In the genomic region with DNA sequence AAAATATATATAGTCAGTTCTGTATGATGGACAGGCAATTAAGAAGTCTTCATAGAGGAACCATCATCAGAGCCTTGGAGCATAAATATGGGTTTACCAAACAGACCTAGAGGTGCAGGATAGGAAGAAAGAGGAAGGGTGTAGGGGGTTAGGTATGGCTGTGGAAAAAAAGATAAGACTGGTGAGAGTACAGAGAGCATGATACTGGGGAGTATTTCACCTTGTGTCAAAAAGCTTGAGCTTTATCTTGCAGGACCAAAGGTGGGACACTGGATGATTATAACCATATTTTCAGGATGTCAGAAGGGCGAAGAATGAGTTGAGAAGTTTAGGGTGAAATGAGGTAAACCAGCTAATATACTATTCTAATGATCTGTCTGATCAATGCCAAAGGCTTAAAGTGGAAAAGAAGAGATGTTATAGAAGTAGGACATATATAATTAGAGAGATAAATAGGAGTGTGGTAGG, we compare ENCODE assay signal across 1 cellular context.
TF ChIP-seq lines count a peak whose summit lies in the region.

No MANE protein-coding gene starts in this region.

TF ChIP-seq in K562, 482 proteins besides CTCF, POLR2A, EP300 and RAD21 (continued from another document and continues in another):
- TF ChIP-seq, protein P1, sequence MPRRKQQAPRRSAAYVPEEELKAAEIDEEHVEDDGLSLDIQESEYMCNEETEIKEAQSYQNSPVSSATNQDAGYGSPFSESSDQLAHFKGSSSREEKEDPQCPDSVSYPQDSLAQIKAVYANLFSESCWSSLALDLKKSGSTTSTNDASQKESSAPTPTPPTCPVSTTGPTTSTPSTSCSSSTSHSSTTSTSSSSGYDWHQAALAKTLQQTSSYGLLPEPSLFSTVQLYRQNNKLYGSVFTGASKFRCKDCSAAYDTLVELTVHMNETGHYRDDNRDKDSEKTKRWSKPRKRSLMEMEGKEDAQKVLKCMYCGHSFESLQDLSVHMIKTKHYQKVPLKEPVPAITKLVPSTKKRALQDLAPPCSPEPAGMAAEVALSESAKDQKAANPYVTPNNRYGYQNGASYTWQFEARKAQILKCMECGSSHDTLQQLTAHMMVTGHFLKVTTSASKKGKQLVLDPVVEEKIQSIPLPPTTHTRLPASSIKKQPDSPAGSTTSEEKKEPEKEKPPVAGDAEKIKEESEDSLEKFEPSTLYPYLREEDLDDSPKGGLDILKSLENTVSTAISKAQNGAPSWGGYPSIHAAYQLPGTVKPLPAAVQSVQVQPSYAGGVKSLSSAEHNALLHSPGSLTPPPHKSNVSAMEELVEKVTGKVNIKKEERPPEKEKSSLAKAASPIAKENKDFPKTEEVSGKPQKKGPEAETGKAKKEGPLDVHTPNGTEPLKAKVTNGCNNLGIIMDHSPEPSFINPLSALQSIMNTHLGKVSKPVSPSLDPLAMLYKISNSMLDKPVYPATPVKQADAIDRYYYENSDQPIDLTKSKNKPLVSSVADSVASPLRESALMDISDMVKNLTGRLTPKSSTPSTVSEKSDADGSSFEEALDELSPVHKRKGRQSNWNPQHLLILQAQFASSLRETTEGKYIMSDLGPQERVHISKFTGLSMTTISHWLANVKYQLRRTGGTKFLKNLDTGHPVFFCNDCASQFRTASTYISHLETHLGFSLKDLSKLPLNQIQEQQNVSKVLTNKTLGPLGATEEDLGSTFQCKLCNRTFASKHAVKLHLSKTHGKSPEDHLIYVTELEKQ (CRISPR knock-in tag; IDR thresholded peaks at IDR 0.05) = no peak
- TF ChIP-seq ESRRB (CRISPR knock-in tag; IDR thresholded peaks at IDR 0.05; ENCODE audit: borderline replicate concordance) (no peak), THRAP3 (IDR thresholded peaks at IDR 0.05; ENCODE audit: borderline replicate concordance) (no peak), ARHGAP35 (IDR thresholded peaks at IDR 0.05; ENCODE audit: partially characterized antibody) (no peak), MCM3 (IDR thresholded peaks at IDR 0.05) (no peak), SLC30A9 (CRISPR knock-in tag; IDR thresholded peaks at IDR 0.05) (no peak), CAMTA2 (CRISPR knock-in tag; conservative IDR thresholded peaks at IDR 0.05) (no peak), ZNF184 (CRISPR knock-in tag; IDR thresholded peaks at IDR 0.05) (no peak), KAT8 (IDR thresholded peaks at IDR 0.05; ENCODE audit: low read depth) (no peak), TEAD1 (CRISPR knock-in tag; IDR thresholded peaks at IDR 0.05) (no peak), TAF7 (tag; IDR thresholded peaks at IDR 0.05) (no peak), SUPT5H (IDR thresholded peaks at IDR 0.05) (no peak), SMAD3 (CRISPR knock-in tag; conservative IDR thresholded peaks at IDR 0.05) (no peak), ETV6 (IDR thresholded peaks at IDR 0.05; ENCODE audit: borderline replicate concordance in 1 of 2, low read depth in 2 of 2, low read length in 1 of 2) (no peak), ETV6 (CRISPR knock-in tag; IDR thresholded peaks at IDR 0.05; ENCODE audit: borderline replicate concordance) (no peak), PML (IDR thresholded peaks at IDR 0.05; ENCODE audit: low read length) (peak; percentile 91), RHOXF2B (CRISPR knock-in tag; conservative IDR thresholded peaks at IDR 0.05) (no peak), ZFP1 (CRISPR knock-in tag; IDR thresholded peaks at IDR 0.05) (no peak), MYC (IDR thresholded peaks at IDR 0.05; ENCODE audit: low read depth, low read length) (no peak), MYC (CRISPR knock-in tag; IDR thresholded peaks at IDR 0.05; ENCODE audit: borderline replicate concordance, low read depth) (no peak), SMAD2 (IDR thresholded peaks at IDR 0.05; ENCODE audit: low read depth, low read length) (no peak), DNMT1 (IDR thresholded peaks at IDR 0.05) (no peak), ZNF785 (CRISPR knock-in tag; IDR thresholded peaks at IDR 0.05) (no peak), PHF8 (IDR thresholded peaks at IDR 0.05; ENCODE audit: borderline replicate concordance, low read length) (no peak), NFE2L1 (tag; IDR thresholded peaks at IDR 0.05; ENCODE audit: borderline replicate concordance, low read depth) (no peak), MXD1 (CRISPR knock-in tag; IDR thresholded peaks at IDR 0.05; ENCODE audit: borderline replicate concordance, poor library complexity, severe bottlenecking) (no peak), CREM (IDR thresholded peaks at IDR 0.05; ENCODE audit: low read depth) (0 out of 2 replicates have a peak, but pooled peaks have one; percentile 26), STAT5A (IDR thresholded peaks at IDR 0.05; ENCODE audit: borderline replicate concordance, low read length) (peak; percentile 87), HNRNPLL (IDR thresholded peaks at IDR 0.05; ENCODE audit: low read depth, low read length, poor library complexity, severe bottlenecking) (peak; percentile 55), CBX1 (IDR thresholded peaks at IDR 0.05; ENCODE audit: low read depth) (no peak), ZSCAN32 (CRISPR knock-in tag; IDR thresholded peaks at IDR 0.05) (no peak), TCF7 (IDR thresholded peaks at IDR 0.05; ENCODE audit: borderline replicate concordance) (no peak), ZBTB1 (CRISPR knock-in tag; IDR thresholded peaks at IDR 0.05; ENCODE audit: borderline replicate concordance, low read depth) (no peak), YY1 (IDR thresholded peaks at IDR 0.05; ENCODE audit: borderline replicate concordance in 1 of 3, control insufficient read depth in 1 of 3, extremely low read depth in 1 of 3, insufficient read depth in 3 of 3, insufficient read length in 1 of 3, insufficient replicate concordance in 2 of 3, low read depth in 1 of 3, low read length in 2 of 3) (no peak), ASH1L (IDR thresholded peaks at IDR 0.05; ENCODE audit: borderline replicate concordance, low read depth, partially characterized antibody) (no peak), ZNF274 (IDR thresholded peaks at IDR 0.05; ENCODE audit: borderline replicate concordance, low read depth, low read length) (no peak), ZFP30 (CRISPR knock-in tag; IDR thresholded peaks at IDR 0.05; ENCODE audit: borderline replicate concordance) (no peak), U2AF1 (optimal IDR thresholded peaks at IDR 0.05; ENCODE audit: low read depth, low read length) (no peak), TCFL5 (CRISPR knock-in tag; conservative IDR thresholded peaks at IDR 0.05) (no peak), MCM2 (IDR thresholded peaks at IDR 0.05; ENCODE audit: low read depth) (no peak), E2F3 (CRISPR knock-in tag; IDR thresholded peaks at IDR 0.05) (no peak), CBX3 (IDR thresholded peaks at IDR 0.05; ENCODE audit: borderline replicate concordance in 1 of 2, low read length in 2 of 2) (peak in 1 of 2 experiments; percentile 77; a peak in 2 of 3 replicates), KLF13 (tag; IDR thresholded peaks at IDR 0.05; ENCODE audit: borderline replicate concordance, low read depth) (no peak), BRCA1 (IDR thresholded peaks at IDR 0.05) (no peak), BRCA1 (CRISPR knock-in tag; IDR thresholded peaks at IDR 0.05) (no peak), ZNF324 (CRISPR knock-in tag; IDR thresholded peaks at IDR 0.05) (no peak), FOXJ2 (tag; IDR thresholded peaks at IDR 0.05) (no peak)
- TF ChIP-seq, protein P2, sequence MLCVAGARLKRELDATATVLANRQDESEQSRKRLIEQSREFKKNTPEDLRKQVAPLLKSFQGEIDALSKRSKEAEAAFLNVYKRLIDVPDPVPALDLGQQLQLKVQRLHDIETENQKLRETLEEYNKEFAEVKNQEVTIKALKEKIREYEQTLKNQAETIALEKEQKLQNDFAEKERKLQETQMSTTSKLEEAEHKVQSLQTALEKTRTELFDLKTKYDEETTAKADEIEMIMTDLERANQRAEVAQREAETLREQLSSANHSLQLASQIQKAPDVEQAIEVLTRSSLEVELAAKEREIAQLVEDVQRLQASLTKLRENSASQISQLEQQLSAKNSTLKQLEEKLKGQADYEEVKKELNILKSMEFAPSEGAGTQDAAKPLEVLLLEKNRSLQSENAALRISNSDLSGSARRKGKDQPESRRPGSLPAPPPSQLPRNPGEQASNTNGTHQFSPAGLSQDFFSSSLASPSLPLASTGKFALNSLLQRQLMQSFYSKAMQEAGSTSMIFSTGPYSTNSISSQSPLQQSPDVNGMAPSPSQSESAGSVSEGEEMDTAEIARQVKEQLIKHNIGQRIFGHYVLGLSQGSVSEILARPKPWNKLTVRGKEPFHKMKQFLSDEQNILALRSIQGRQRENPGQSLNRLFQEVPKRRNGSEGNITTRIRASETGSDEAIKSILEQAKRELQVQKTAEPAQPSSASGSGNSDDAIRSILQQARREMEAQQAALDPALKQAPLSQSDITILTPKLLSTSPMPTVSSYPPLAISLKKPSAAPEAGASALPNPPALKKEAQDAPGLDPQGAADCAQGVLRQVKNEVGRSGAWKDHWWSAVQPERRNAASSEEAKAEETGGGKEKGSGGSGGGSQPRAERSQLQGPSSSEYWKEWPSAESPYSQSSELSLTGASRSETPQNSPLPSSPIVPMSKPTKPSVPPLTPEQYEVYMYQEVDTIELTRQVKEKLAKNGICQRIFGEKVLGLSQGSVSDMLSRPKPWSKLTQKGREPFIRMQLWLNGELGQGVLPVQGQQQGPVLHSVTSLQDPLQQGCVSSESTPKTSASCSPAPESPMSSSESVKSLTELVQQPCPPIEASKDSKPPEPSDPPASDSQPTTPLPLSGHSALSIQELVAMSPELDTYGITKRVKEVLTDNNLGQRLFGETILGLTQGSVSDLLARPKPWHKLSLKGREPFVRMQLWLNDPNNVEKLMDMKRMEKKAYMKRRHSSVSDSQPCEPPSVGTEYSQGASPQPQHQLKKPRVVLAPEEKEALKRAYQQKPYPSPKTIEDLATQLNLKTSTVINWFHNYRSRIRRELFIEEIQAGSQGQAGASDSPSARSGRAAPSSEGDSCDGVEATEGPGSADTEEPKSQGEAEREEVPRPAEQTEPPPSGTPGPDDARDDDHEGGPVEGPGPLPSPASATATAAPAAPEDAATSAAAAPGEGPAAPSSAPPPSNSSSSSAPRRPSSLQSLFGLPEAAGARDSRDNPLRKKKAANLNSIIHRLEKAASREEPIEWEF (CRISPR knock-in tag; IDR thresholded peaks at IDR 0.05) = no peak
- TF ChIP-seq, protein P3, sequence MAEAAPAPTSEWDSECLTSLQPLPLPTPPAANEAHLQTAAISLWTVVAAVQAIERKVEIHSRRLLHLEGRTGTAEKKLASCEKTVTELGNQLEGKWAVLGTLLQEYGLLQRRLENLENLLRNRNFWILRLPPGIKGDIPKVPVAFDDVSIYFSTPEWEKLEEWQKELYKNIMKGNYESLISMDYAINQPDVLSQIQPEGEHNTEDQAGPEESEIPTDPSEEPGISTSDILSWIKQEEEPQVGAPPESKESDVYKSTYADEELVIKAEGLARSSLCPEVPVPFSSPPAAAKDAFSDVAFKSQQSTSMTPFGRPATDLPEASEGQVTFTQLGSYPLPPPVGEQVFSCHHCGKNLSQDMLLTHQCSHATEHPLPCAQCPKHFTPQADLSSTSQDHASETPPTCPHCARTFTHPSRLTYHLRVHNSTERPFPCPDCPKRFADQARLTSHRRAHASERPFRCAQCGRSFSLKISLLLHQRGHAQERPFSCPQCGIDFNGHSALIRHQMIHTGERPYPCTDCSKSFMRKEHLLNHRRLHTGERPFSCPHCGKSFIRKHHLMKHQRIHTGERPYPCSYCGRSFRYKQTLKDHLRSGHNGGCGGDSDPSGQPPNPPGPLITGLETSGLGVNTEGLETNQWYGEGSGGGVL (CRISPR knock-in tag; IDR thresholded peaks at IDR 0.05) = no peak
- TF ChIP-seq, protein P4, sequence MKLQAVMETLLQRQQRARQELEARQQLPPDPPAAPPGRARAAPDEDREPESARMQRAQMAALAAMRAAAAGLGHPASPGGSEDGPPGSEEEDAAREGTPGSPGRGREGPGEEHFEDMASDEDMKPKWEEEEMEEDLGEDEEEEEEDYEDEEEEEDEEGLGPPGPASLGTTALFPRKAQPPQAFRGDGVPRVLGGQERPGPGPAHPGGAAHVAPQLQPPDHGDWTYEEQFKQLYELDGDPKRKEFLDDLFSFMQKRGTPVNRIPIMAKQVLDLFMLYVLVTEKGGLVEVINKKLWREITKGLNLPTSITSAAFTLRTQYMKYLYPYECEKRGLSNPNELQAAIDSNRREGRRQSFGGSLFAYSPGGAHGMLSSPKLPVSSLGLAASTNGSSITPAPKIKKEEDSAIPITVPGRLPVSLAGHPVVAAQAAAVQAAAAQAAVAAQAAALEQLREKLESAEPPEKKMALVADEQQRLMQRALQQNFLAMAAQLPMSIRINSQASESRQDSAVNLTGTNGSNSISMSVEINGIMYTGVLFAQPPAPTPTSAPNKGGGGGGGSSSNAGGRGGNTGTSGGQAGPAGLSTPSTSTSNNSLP (IDR thresholded peaks at IDR 0.05; ENCODE audit: borderline replicate concordance, low read depth, low read length) = no peak
- TF ChIP-seq, protein P5, sequence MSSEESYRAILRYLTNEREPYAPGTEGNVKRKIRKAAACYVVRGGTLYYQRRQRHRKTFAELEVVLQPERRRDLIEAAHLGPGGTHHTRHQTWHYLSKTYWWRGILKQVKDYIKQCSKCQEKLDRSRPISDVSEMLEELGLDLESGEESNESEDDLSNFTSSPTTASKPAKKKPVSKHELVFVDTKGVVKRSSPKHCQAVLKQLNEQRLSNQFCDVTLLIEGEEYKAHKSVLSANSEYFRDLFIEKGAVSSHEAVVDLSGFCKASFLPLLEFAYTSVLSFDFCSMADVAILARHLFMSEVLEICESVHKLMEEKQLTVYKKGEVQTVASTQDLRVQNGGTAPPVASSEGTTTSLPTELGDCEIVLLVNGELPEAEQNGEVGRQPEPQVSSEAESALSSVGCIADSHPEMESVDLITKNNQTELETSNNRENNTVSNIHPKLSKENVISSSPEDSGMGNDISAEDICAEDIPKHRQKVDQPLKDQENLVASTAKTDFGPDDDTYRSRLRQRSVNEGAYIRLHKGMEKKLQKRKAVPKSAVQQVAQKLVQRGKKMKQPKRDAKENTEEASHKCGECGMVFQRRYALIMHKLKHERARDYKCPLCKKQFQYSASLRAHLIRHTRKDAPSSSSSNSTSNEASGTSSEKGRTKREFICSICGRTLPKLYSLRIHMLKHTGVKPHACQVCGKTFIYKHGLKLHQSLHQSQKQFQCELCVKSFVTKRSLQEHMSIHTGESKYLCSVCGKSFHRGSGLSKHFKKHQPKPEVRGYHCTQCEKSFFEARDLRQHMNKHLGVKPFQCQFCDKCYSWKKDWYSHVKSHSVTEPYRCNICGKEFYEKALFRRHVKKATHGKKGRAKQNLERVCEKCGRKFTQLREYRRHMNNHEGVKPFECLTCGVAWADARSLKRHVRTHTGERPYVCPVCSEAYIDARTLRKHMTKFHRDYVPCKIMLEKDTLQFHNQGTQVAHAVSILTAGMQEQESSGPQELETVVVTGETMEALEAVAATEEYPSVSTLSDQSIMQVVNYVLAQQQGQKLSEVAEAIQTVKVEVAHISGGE (CRISPR knock-in tag; IDR thresholded peaks at IDR 0.05) = no peak
- TF ChIP-seq, protein P6, sequence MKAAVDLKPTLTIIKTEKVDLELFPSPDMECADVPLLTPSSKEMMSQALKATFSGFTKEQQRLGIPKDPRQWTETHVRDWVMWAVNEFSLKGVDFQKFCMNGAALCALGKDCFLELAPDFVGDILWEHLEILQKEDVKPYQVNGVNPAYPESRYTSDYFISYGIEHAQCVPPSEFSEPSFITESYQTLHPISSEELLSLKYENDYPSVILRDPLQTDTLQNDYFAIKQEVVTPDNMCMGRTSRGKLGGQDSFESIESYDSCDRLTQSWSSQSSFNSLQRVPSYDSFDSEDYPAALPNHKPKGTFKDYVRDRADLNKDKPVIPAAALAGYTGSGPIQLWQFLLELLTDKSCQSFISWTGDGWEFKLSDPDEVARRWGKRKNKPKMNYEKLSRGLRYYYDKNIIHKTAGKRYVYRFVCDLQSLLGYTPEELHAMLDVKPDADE (conservative IDR thresholded peaks at IDR 0.05; ENCODE audit: control insufficient read depth, low read depth, low read length) = no peak
